In genomic region chr20:51331466-51331865, GRCh38 we compare ENCODE assay signal across 23 cellular contexts.
A peak's percentile ranks its signal among the peaks of the same experiment; 100 is the strongest.
DNase-seq lines count a peak whose midpoint lies in the region; ATAC-seq, FAIRE-seq and TF ChIP-seq lines count a peak whose summit lies in the region.
"Had no signal": no experiment of that assay in that cellular context is flagged by ENCODE, and none has a peak within 500 bp of the region (broad histone marks: within the 10 kb centered on the region; RNA-seq: fewer than 3 reads in every experiment).

No MANE protein-coding gene starts in this region.

- peaks cover 19% of the 10 kb centered on the region for H3K9me3 Mint-ChIP-seq in astrocyte (ENCODE audit: unreplicated experiment)
- H3K9me3 Mint-ChIP-seq: activated naive CD8-positive, alpha-beta T cell treated with anti-CD3 and anti-CD28 coated beads, Interleukin-2, amount 50 U/mL, for 24 hours; GM23338 had no signal

- no peak overlapping the region for H2AFZ ChIP-seq in astrocyte (ENCODE audit: low read depth, low read length)
- H2AFZ ChIP-seq: GM23338, hepatocyte had no signal

- peaks cover 23% of the 10 kb centered on the region for H3K4me1 Mint-ChIP-seq in astrocyte (ENCODE audit: low read depth, unreplicated experiment)
- H3K4me1 Mint-ChIP-seq: GM23338, memory B cell had no signal

- H3K4me1 ChIP-seq in astrocyte (ENCODE audit: insufficient read depth, low read length) (peaks cover 33% of the 10 kb centered on the region), upper lobe of right lung (no peaks in the 10 kb centered on the region), HAP-1 (peaks cover 10% of the 10 kb centered on the region)
- H3K4me1 ChIP-seq: psoas muscle had no signal

- peak overlapping the region; percentile 74 for H3K9ac ChIP-seq in astrocyte (ENCODE audit: low read length)

- no peaks in the 10 kb centered on the region for H4K20me1 ChIP-seq in astrocyte (ENCODE audit: insufficient read depth, low read length)

- H3K27me3 ChIP-seq in astrocyte (ENCODE audit: insufficient read depth, low read length) = no peaks in the 10 kb centered on the region
- H3K27me3 ChIP-seq in kidney epithelial cell (ENCODE audit: control insufficient read depth, insufficient read depth, low read length) = no peaks in the 10 kb centered on the region
- no peaks in the 10 kb centered on the region for H3K27me3 ChIP-seq in upper lobe of right lung
- H3K27me3 ChIP-seq in HAP-1 (ENCODE audit: low read depth) = no peaks in the 10 kb centered on the region
- H3K27me3 ChIP-seq: hepatocyte had no signal

- ATAC-seq in upper lobe of right lung = peak; percentile 11
- no peak for ATAC-seq in HG02588 (IDR thresholded peaks at IDR 0.05; ENCODE audit: unreplicated experiment)
- ATAC-seq: activated naive CD8-positive, alpha-beta T cell treated with anti-CD3 and anti-CD28 coated beads, Interleukin-2, amount 50 U/mL, for 24 hours; activated T-helper 17 cell treated with anti-CD3 and anti-CD28 coated beads, Interleukin-2, amount 50 U/mL, for 72 hours; GM23338; psoas muscle had no signal

- in situ Hi-C loops in HAP-1 (cut with MboI; ENCODE audit: low sequenced_read_pairs) = no loop called here

- DNase-seq in DMS79 treated with DMSO at 0.1 percent for 48 hours (lab: John Stamatoyannopoulos, UW) = peak; percentile 25
- no peak for DNase-seq in DMS79 (lab: John Stamatoyannopoulos, UW)
- peak; percentile 97 for DNase-seq in astrocyte (ENCODE audit: low read depth)
- peak; percentile 37 for DNase-seq in kidney epithelial cell (ENCODE audit: low read depth)
- DNase-seq in upper lobe of right lung = no peak
- DNase-seq in COLO668 (lab: John Stamatoyannopoulos, UW; ENCODE audit: unreplicated experiment) = no peak
- DNase-seq in HAP-1 (ENCODE audit: low spot score in 2 of 2) = no peak
- DNase-seq: activated CD4-positive, alpha-beta T cell treated with anti-CD3 and anti-CD28 coated beads for 1 hour; activated naive CD8-positive, alpha-beta T cell treated with anti-CD3 and anti-CD28 coated beads, Interleukin-2, amount 50 U/mL, for 24 hours; cerebellar nuclear complex; NCI-H1694 treated with DMSO at 0.1 percent for 48 hours; NCI-H2227 treated with DMSO at 0.1 percent for 48 hours; NCI-H774; stimulated activated CD4-positive, alpha-beta T cell treated with anti-CD3 and anti-CD28 coated beads, Interleukin-4, amount 100 ng/mL, for 4 hours had no signal

- H3K4me3 ChIP-seq in astrocyte (ENCODE audit: insufficient read depth, low read depth, low read length) = no peak overlapping the region
- no peak overlapping the region for H3K4me3 ChIP-seq in kidney epithelial cell (ENCODE audit: low read depth, low read length)
- H3K4me3 ChIP-seq in upper lobe of right lung = no peak overlapping the region
- no peak overlapping the region for H3K4me3 ChIP-seq in HAP-1
- H3K4me3 ChIP-seq: GM23338, hepatocyte, psoas muscle had no signal

- peak overlapping the region; percentile 87 for H3K27ac ChIP-seq in astrocyte (ENCODE audit: low read depth, low read length)
- no peak overlapping the region for H3K27ac ChIP-seq in upper lobe of right lung
- H3K27ac ChIP-seq: 22Rv1, hepatocyte, psoas muscle had no signal

- H3K27ac Mint-ChIP-seq in astrocyte (ENCODE audit: unreplicated experiment) = no peak overlapping the region
- H3K27ac Mint-ChIP-seq: activated naive CD8-positive, alpha-beta T cell treated with anti-CD3 and anti-CD28 coated beads, Interleukin-2, amount 50 U/mL, for 24 hours; activated T-helper 17 cell treated with anti-CD3 and anti-CD28 coated beads, Interleukin-2, amount 50 U/mL, for 72 hours; GM23338 had no signal

- H3K9me3 ChIP-seq in astrocyte (ENCODE audit: insufficient read depth, low read depth, low read length) = no peaks in the 10 kb centered on the region
- no peaks in the 10 kb centered on the region for H3K9me3 ChIP-seq in upper lobe of right lung
- H3K9me3 ChIP-seq in HAP-1 = peaks cover 6% of the 10 kb centered on the region
- H3K9me3 ChIP-seq: psoas muscle had no signal

- H3K36me3 ChIP-seq in astrocyte (ENCODE audit: insufficient read depth, low read length) = no peaks in the 10 kb centered on the region
- no peaks in the 10 kb centered on the region for H3K36me3 ChIP-seq in kidney epithelial cell (ENCODE audit: control insufficient read depth, insufficient read depth, low read length)
- no peaks in the 10 kb centered on the region for H3K36me3 ChIP-seq in upper lobe of right lung
- H3K36me3 ChIP-seq in HAP-1 (replicated peaks) = no peaks in the 10 kb centered on the region

- peaks cover 5% of the 10 kb centered on the region for H3K36me3 Mint-ChIP-seq in astrocyte (ENCODE audit: low read depth, unreplicated experiment)

- no peak overlapping the region for H3K4me3 Mint-ChIP-seq in astrocyte (ENCODE audit: unreplicated experiment)
- H3K4me3 Mint-ChIP-seq: activated naive CD8-positive, alpha-beta T cell treated with anti-CD3 and anti-CD28 coated beads, Interleukin-2, amount 50 U/mL, for 24 hours; activated T-helper 17 cell treated with anti-CD3 and anti-CD28 coated beads, Interleukin-2, amount 50 U/mL, for 72 hours; GM23338; memory B cell had no signal

- TF ChIP-seq CTCF in astrocyte (IDR thresholded peaks at IDR 0.05; ENCODE audit: insufficient read depth, low read depth, low read length) (no peak), kidney epithelial cell (IDR thresholded peaks at IDR 0.05; ENCODE audit: insufficient read depth, low read length, poor library complexity, severe bottlenecking) (no peak), upper lobe of right lung (IDR thresholded peaks at IDR 0.05) (no peak)

- H3K79me2 ChIP-seq in astrocyte (ENCODE audit: insufficient read depth, low read length) = no peaks in the 10 kb centered on the region
- H3K79me2 ChIP-seq: hepatocyte had no signal

- H3K27me3 Mint-ChIP-seq in astrocyte (ENCODE audit: low read depth, unreplicated experiment) = no peaks in the 10 kb centered on the region

- no peak overlapping the region for H3K4me2 ChIP-seq in astrocyte (ENCODE audit: low read length)
- H3K4me2 ChIP-seq: GM23338, hepatocyte had no signal

- no peak for FAIRE-seq in astrocyte (lab: Jason Lieb, UNC)
- FAIRE-seq: GM19239, keratinocyte had no signal

- intact Hi-C loops in upper lobe of right lung (cut with DNase I) = no loop called here

Comparison
In these comparisons a context has a peak if more than half of its experiments do, and no peak if none do; other contexts are left out.
1. DNase-seq: peak in DMS79 treated with DMSO at 0.1 percent for 48 hours (single experiment), astrocyte (single experiment) and kidney epithelial cell (single experiment); none in DMS79 (single experiment), upper lobe of right lung (single experiment), COLO668 (single experiment) and HAP-1 (0 of 2).